ENCODE assay signal across 20 cellular contexts in genomic region chr6:2485116-2485515, GRCh38.
DNase-seq lines count a peak whose midpoint lies in the region; ATAC-seq and TF ChIP-seq lines count a peak whose summit lies in the region.
"Had no signal": no experiment of that assay in that cellular context is flagged by ENCODE, and none has a peak within 500 bp of the region (broad histone marks: within the 10 kb centered on the region; RNA-seq: fewer than 3 reads in every experiment).

No MANE protein-coding gene starts in this region.

- intact Hi-C loops in mucosa of descending colon (cut with DNase I, micrococcal nuclease): no loop called here

- no peaks in the 10 kb centered on the region for H3K4me1 ChIP-seq in mucosa of descending colon (ENCODE audit: low read depth)
- H3K4me1 ChIP-seq: adrenal gland, neural progenitor cell, prostate gland, SJCRH30 had no signal

- TF ChIP-seq CTCF in mucosa of descending colon (IDR thresholded peaks at IDR 0.05): no peak

- peak; percentile 27 for ATAC-seq in mucosa of descending colon
- no peak for ATAC-seq in GM18502 (IDR thresholded peaks at IDR 0.05; ENCODE audit: poor library complexity, unreplicated experiment)
- ATAC-seq: CD8-positive, alpha-beta T cell had no signal

- no peaks in the 10 kb centered on the region for H3K36me3 ChIP-seq in mucosa of descending colon (ENCODE audit: low read depth)
- H3K36me3 ChIP-seq: adrenal gland, neural progenitor cell, prostate gland, SJCRH30 had no signal

- H3K4me3 ChIP-seq in mucosa of descending colon: no peak overlapping the region
- H3K4me3 ChIP-seq: adrenal gland, neural progenitor cell, prostate gland, SJCRH30, skin epidermis had no signal

- DNase-seq in DMS53 (lab: John Stamatoyannopoulos, UW) (peak; percentile 76), NCI-H1092 treated with DMSO at 0.1 percent for 48 hours (lab: John Stamatoyannopoulos, UW) (peak; percentile 56), NCI-H510A (lab: John Stamatoyannopoulos, UW) (peak; percentile 33), mucosa of descending colon (peak in 2 of 3 donors; percentile 31 to 33), HUDEP-2 (lab: John Stamatoyannopoulos, UW; ENCODE audit: unreplicated experiment in 76 of 76) (no peak)
- no peak for DNase-seq in stimulated activated naive CD4-positive, alpha-beta T cell (lab: John Stamatoyannopoulos, UW)
- DNase-seq: activated gamma-delta T cell treated with Interleukin-2 at 50 U/mL for 16 hours; CD8-positive, alpha-beta T cell; glutamatergic neuron; H7; NCI-H2227 treated with DMSO at 0.1 percent for 48 hours; stimulated activated CD4-positive, alpha-beta T cell treated with anti-CD3 and anti-CD28 coated beads, Interleukin-4, amount 100 ng/mL, for 1 hour; T-helper 1 cell; trophoblast cell had no signal

- peaks cover 9% of the 10 kb centered on the region for H3K9me3 ChIP-seq in mucosa of descending colon
- H3K9me3 ChIP-seq: adrenal gland, prostate gland, SJCRH30 had no signal

Comparison
In these comparisons a context has a peak if more than half of its experiments do, and no peak if none do; other contexts are left out.
1. DNase-seq: peak in DMS53 (single experiment), NCI-H1092 treated with DMSO at 0.1 percent for 48 hours (single experiment), NCI-H510A (single experiment) and mucosa of descending colon (2 of 3); none in HUDEP-2 (0 of 76) and stimulated activated naive CD4-positive, alpha-beta T cell (0 of 6).